Comparison of ENCODE assay signal across 8 cellular contexts in genomic region chr16:75550211-75550662, GRCh38. TPM values are rescaled to one million over a fixed set of nuclear protein-coding genes. Genes with fewer than 3 reads are reported as not detected.
DNase-seq lines count a peak whose midpoint lies in the region; ATAC-seq and TF ChIP-seq lines count a peak whose summit lies in the region.

No MANE protein-coding gene starts in this region.

- H3K4me3 Mint-ChIP-seq in activated CD8-positive, alpha-beta memory T cell treated with anti-CD3 and anti-CD28 coated beads, Interleukin-2, amount 10 ng/mL, durations not matched to agents 7 days and 5 days, result no peak overlapping the region
- no peak overlapping the region for H3K4me3 Mint-ChIP-seq in activated naive CD4-positive, alpha-beta T cell treated with anti-CD3 and anti-CD28 coated beads, Interleukin-2, amount 10 ng/mL, durations not matched to agents 7 days and 5 days

- no peak overlapping the region for H3K27ac Mint-ChIP-seq in activated CD8-positive, alpha-beta memory T cell treated with anti-CD3 and anti-CD28 coated beads, Interleukin-2, amount 10 ng/mL, durations not matched to agents 7 days and 5 days
- H3K27ac Mint-ChIP-seq in activated naive CD4-positive, alpha-beta T cell treated with anti-CD3 and anti-CD28 coated beads, Interleukin-2, amount 10 ng/mL, durations not matched to agents 7 days and 5 days, result no peak overlapping the region

- no peaks in the 10 kb centered on the region for H3K9me3 Mint-ChIP-seq in activated CD8-positive, alpha-beta memory T cell treated with anti-CD3 and anti-CD28 coated beads, Interleukin-2, amount 10 ng/mL, durations not matched to agents 7 days and 5 days (ENCODE audit: low read depth)
- H3K9me3 Mint-ChIP-seq in activated naive CD4-positive, alpha-beta T cell treated with anti-CD3 and anti-CD28 coated beads, Interleukin-2, amount 10 ng/mL, durations not matched to agents 7 days and 5 days, result no peaks in the 10 kb centered on the region

- TF ChIP-seq POLR2A in heart left ventricle (IDR thresholded peaks at IDR 0.05), result no peak

- intact Hi-C loops in heart left ventricle (cut with DNase I), result loop anchor here in 5 of 10 donors (2.0 to 10.0 kb wide), 5 partner anchors 33 to 78 kb away; partner anchors contain the start of gene ADAT1 (in 2 of the 5)

- peak; percentile 14 to 68 (median 48) for TF ChIP-seq CTCF in heart left ventricle (IDR thresholded peaks at IDR 0.05)

- peaks cover 14% of the 10 kb centered on the region for H3K4me1 Mint-ChIP-seq in activated CD8-positive, alpha-beta memory T cell treated with anti-CD3 and anti-CD28 coated beads, Interleukin-2, amount 10 ng/mL, durations not matched to agents 7 days and 5 days
- peaks cover 19% of the 10 kb centered on the region for H3K4me1 Mint-ChIP-seq in activated naive CD4-positive, alpha-beta T cell treated with anti-CD3 and anti-CD28 coated beads, Interleukin-2, amount 10 ng/mL, durations not matched to agents 7 days and 5 days

- H3K4me3 ChIP-seq in heart left ventricle, result peak overlapping the region in 5 of 12 donors; percentile 5 to 32 (median 23)
- H3K4me3 ChIP-seq in rectal smooth muscle tissue (ENCODE audit: low read length), result peak overlapping the region; percentile 49

- TF ChIP-seq RAD21 in Ishikawa (IDR thresholded peaks at IDR 0.05; ENCODE audit: low read depth), result peak; percentile 94

- no peaks in the 10 kb centered on the region for H3K9me3 ChIP-seq in heart left ventricle

- H3K27ac ChIP-seq in heart left ventricle (peak overlapping the region in 10 of 12 donors; percentile 50 to 81 (median 70)), rectal smooth muscle tissue (ENCODE audit: low read depth, low read length) (no peak overlapping the region)

- peaks cover 0 to 35% (median 9%) of the 10 kb centered on the region in 12 donors for H3K4me1 ChIP-seq in heart left ventricle
- no peaks in the 10 kb centered on the region for H3K4me1 ChIP-seq in rectal smooth muscle tissue (ENCODE audit: control insufficient read depth, insufficient read depth, low read length)

- peaks cover 2% of the 10 kb centered on the region for H3K36me3 Mint-ChIP-seq in activated CD8-positive, alpha-beta memory T cell treated with anti-CD3 and anti-CD28 coated beads, Interleukin-2, amount 10 ng/mL, durations not matched to agents 7 days and 5 days
- no peaks in the 10 kb centered on the region for H3K36me3 Mint-ChIP-seq in activated naive CD4-positive, alpha-beta T cell treated with anti-CD3 and anti-CD28 coated beads, Interleukin-2, amount 10 ng/mL, durations not matched to agents 7 days and 5 days

- peak; percentile 56 for DNase-seq in activated CD8-positive, alpha-beta memory T cell treated with anti-CD3 and anti-CD28 coated beads, Interleukin-2, amount 10 ng/mL, durations not matched to agents 7 days and 5 days
- DNase-seq in activated CD8-positive, alpha-beta memory T cell treated with anti-CD3 and anti-CD28 coated beads, Interleukin-2, amount 50 U/mL, for 48 hours, result no peak
- DNase-seq in activated naive CD4-positive, alpha-beta T cell treated with anti-CD3 and anti-CD28 coated beads, Interleukin-2, amount 10 ng/mL, durations not matched to agents 7 days and 5 days, result peak; percentile 57
- peak in 4 of 5 donors; percentile 51 to 76 (median 73) for DNase-seq in heart left ventricle

- no peaks in the 10 kb centered on the region for H3K27me3 ChIP-seq in heart left ventricle
- H3K27me3 ChIP-seq in rectal smooth muscle tissue (ENCODE audit: control insufficient read depth, insufficient read depth, low read length), result no peaks in the 10 kb centered on the region

- H3K9ac ChIP-seq in rectal smooth muscle tissue (ENCODE audit: low read length), result no peak overlapping the region

- 60 to 72% (median 65%) methylated on average over 7 of the region's 7 CpGs for WGBS in heart left ventricle, 4 donors

- no peaks in the 10 kb centered on the region for H3K36me3 ChIP-seq in heart left ventricle
- no peaks in the 10 kb centered on the region for H3K36me3 ChIP-seq in rectal smooth muscle tissue (ENCODE audit: control insufficient read depth, insufficient read depth, low read length)

- ATAC-seq in activated CD8-positive, alpha-beta memory T cell treated with anti-CD3 and anti-CD28 coated beads, Interleukin-2, amount 10 ng/mL, durations not matched to agents 7 days and 5 days, result peak; percentile 73
- ATAC-seq in GM21723 (IDR thresholded peaks at IDR 0.05; ENCODE audit: unreplicated experiment), result peak; percentile 87
- peak; percentile 54 to 89 (median 64) for ATAC-seq in heart left ventricle
- no peak for ATAC-seq in HG02840 (IDR thresholded peaks at IDR 0.05; ENCODE audit: low FRiP score, unreplicated experiment)

- CTCF ChIA-PET in activated CD8-positive, alpha-beta memory T cell treated with anti-CD3 and anti-CD28 coated beads, Interleukin-2, amount 10 ng/mL, durations not matched to agents 7 days and 5 days (lab: Charles Lee), result interaction anchor here (0.9 to 5.2 kb wide), 11 partner anchors 13 to 97 kb away, joined by 3 to 24 read pairs (median 3); partner anchors contain the start of genes CHST5 and TMEM170A
- CTCF ChIA-PET in activated naive CD4-positive, alpha-beta T cell treated with anti-CD3 and anti-CD28 coated beads, Interleukin-2, amount 10 ng/mL, durations not matched to agents 7 days and 5 days (lab: Charles Lee), result interaction anchor here (0.8 to 3.5 kb wide), 12 partner anchors 9 to 351 kb away, joined by 3 to 32 read pairs (median 4); partner anchors contain the start of gene TMEM170A

- TF ChIP-seq EP300 in Ishikawa (IDR thresholded peaks at IDR 0.05; ENCODE audit: borderline replicate concordance), result peak; percentile 77; the same call in 1 of the 2 replicates

- H3K27me3 Mint-ChIP-seq in activated CD8-positive, alpha-beta memory T cell treated with anti-CD3 and anti-CD28 coated beads, Interleukin-2, amount 10 ng/mL, durations not matched to agents 7 days and 5 days, result peaks cover 2% of the 10 kb centered on the region
- H3K27me3 Mint-ChIP-seq in activated naive CD4-positive, alpha-beta T cell treated with anti-CD3 and anti-CD28 coated beads, Interleukin-2, amount 10 ng/mL, durations not matched to agents 7 days and 5 days, result peaks cover 23% of the 10 kb centered on the region

TF ChIP-seq in Ishikawa, 13 proteins besides CTCF, POLR2A, EP300 and RAD21 (continues in another document):
- TF ChIP-seq CREB1 (IDR thresholded peaks at IDR 0.05; ENCODE audit: low read depth), result no peak
- no peak; the same call in 1 of the 2 replicates for TF ChIP-seq FOXM1 (IDR thresholded peaks at IDR 0.05; ENCODE audit: borderline replicate concordance, low read depth)
- no peak for TF ChIP-seq ZBTB7A (IDR thresholded peaks at IDR 0.05; ENCODE audit: low read depth)
- TF ChIP-seq CEBPB (IDR thresholded peaks at IDR 0.05), result no peak
- TF ChIP-seq TEAD4 (IDR thresholded peaks at IDR 0.05), result peak; percentile 83
- no peak for TF ChIP-seq TAF1 (IDR thresholded peaks at IDR 0.05; ENCODE audit: low read depth)
- TF ChIP-seq EGR1 (IDR thresholded peaks at IDR 0.05), result peak; percentile 77; the same call in 1 of the 2 replicates
- TF ChIP-seq TCF12 (IDR thresholded peaks at IDR 0.05; ENCODE audit: low read depth), result peak; percentile 65; the same call in 1 of the 2 replicates
- TF ChIP-seq, protein P1, sequence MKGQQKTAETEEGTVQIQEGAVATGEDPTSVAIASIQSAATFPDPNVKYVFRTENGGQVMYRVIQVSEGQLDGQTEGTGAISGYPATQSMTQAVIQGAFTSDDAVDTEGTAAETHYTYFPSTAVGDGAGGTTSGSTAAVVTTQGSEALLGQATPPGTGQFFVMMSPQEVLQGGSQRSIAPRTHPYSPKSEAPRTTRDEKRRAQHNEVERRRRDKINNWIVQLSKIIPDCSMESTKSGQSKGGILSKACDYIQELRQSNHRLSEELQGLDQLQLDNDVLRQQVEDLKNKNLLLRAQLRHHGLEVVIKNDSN (IDR thresholded peaks at IDR 0.05), result peak; percentile 81
- peak; percentile 38; the same call in 1 of the 2 replicates for TF ChIP-seq YY1 (IDR thresholded peaks at IDR 0.05; ENCODE audit: low read depth)
- peak; percentile 41; the same call in 1 of the 2 replicates for TF ChIP-seq MAX (IDR thresholded peaks at IDR 0.05)
- peak; percentile 92 for TF ChIP-seq NFIC (IDR thresholded peaks at IDR 0.05)

RNA-seq across cellular contexts. Expression of gene TMEM231, which starts 5.8 kb away (rescaled TPM):
- total RNA-seq in activated CD8-positive, alpha-beta memory T cell treated with anti-CD3 and anti-CD28 coated beads, Interleukin-2, amount 10 ng/mL, durations not matched to agents 7 days and 5 days, result 1 to 10 TPM; 2.9 to 3.2 TPM
- total RNA-seq in heart left ventricle, result 1 to 10 TPM; 4.4 to 9.1 (median 7.1) TPM
- polyA plus RNA-seq in heart left ventricle, result 1 to 10 TPM; 1.7 to 8.0 TPM

RNA-seq across cellular contexts. Expression of gene CHST5, which starts 14.3 kb away (rescaled TPM):
- under 1 TPM in 1 of 2 experiments, not detected in 1; 0.14 TPM for total RNA-seq in activated CD8-positive, alpha-beta memory T cell treated with anti-CD3 and anti-CD28 coated beads, Interleukin-2, amount 10 ng/mL, durations not matched to agents 7 days and 5 days
- total RNA-seq in heart left ventricle, result under 1 TPM in 6 of 9 donors, not detected in 3; 0.15 to 0.96 (median 0.44) TPM
- under 1 TPM; 0.18 to 0.61 TPM for polyA plus RNA-seq in heart left ventricle

RNA-seq across cellular contexts. Expression of gene GABARAPL2, which starts 15.9 kb away (rescaled TPM):
- total RNA-seq in activated CD8-positive, alpha-beta memory T cell treated with anti-CD3 and anti-CD28 coated beads, Interleukin-2, amount 10 ng/mL, durations not matched to agents 7 days and 5 days, result 10 to 100 TPM; 59.9 to 70.8 TPM
- total RNA-seq in heart left ventricle, result 100 to 1,000 TPM; 145 to 256 (median 210) TPM
- polyA plus RNA-seq in heart left ventricle, result 100 to 1,000 TPM; 141 to 235 TPM

RNA-seq across cellular contexts. Expression of gene CHST6, which starts 55.0 kb away (rescaled TPM):
- under 1 TPM in 1 of 2 experiments, not detected in 1; 0.05 TPM for total RNA-seq in activated CD8-positive, alpha-beta memory T cell treated with anti-CD3 and anti-CD28 coated beads, Interleukin-2, amount 10 ng/mL, durations not matched to agents 7 days and 5 days
- 1 to 10 TPM in 3 of 9 donors, under 1 TPM in 6; 0.32 to 1.8 (median 0.88) TPM for total RNA-seq in heart left ventricle
- polyA plus RNA-seq in heart left ventricle, result 1 to 10 TPM in 1 of 2 donors, under 1 TPM in 1; 0.46 to 1.1 TPM
